18 cellular contexts compared by ENCODE assay signal in the genomic region with DNA sequence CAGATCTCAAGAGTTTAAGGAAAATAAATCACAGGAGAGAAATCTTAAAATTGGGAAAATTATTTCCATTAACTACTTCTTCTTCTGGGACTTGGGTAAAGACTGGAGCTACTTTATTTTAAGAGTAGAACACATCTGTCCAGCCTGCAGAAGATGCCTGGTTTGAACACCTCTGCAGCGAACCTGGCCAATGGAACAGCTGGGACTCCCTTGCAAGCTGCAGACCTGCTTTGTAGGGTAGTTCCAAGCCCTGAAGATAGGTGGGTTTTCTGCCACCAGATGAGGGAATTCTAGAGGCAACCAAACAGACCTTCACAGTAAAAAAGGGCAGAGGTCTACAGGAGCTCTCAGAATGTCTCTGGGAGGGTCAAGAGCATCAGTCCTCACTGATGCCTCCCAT.
"Had no signal": no experiment of that assay in that cellular context is flagged by ENCODE, and none has a peak within 500 bp of the region (broad histone marks: within the 10 kb centered on the region; RNA-seq: fewer than 3 reads in every experiment).

No MANE protein-coding gene starts in this region.

- H3K27me3 Mint-ChIP-seq: stimulated activated naive CD8-positive, alpha-beta T cell treated with anti-CD3 and anti-CD28 coated beads, Interleukin-15, amount 100 ng/mL, for 72 hours had no signal

- H3K36me3 Mint-ChIP-seq: stimulated activated memory B cell treated with anti-CD40 and anti-IgM and Interleukin-4, amounts not matched to agents 10 μg/mL and 1 μg/mL and 100 μg/mL, for 72 hours had no signal

- H3K4me1 ChIP-seq: heart left ventricle, pancreas, testis, tibial nerve, upper lobe of right lung, vagina had no signal

- H3K4me3 Mint-ChIP-seq: nephron; stimulated activated memory B cell treated with anti-CD40 and anti-IgM and Interleukin-4, amounts not matched to agents 10 μg/mL and 1 μg/mL and 100 μg/mL, for 72 hours had no signal

- H3K27me3 ChIP-seq: testis, tibial nerve, upper lobe of right lung, vagina had no signal

- H3K27ac Mint-ChIP-seq: nephron; progenitor cell of endocrine pancreas; stimulated activated memory B cell treated with anti-CD40 and anti-IgM and Interleukin-4, amounts not matched to agents 10 μg/mL and 1 μg/mL and 100 μg/mL, for 72 hours had no signal

- H3K9me3 Mint-ChIP-seq: nephron; stimulated activated memory B cell treated with anti-CD40 and anti-IgM and Interleukin-4, amounts not matched to agents 10 μg/mL and 1 μg/mL and 100 μg/mL, for 72 hours; stimulated activated naive CD8-positive, alpha-beta T cell treated with anti-CD3 and anti-CD28 coated beads, Interleukin-15, amount 100 ng/mL, for 72 hours had no signal

- H3K27ac ChIP-seq: pancreas, testis, tibial nerve, upper lobe of right lung, vagina had no signal

- H3K36me3 ChIP-seq: heart left ventricle, pancreas, tibial nerve, upper lobe of right lung, vagina had no signal

- H3K9me3 ChIP-seq: heart left ventricle, pancreas, testis, tibial nerve, upper lobe of right lung, vagina had no signal

- H3K4me1 Mint-ChIP-seq: stimulated activated memory B cell treated with anti-CD40 and anti-IgM and Interleukin-4, amounts not matched to agents 10 μg/mL and 1 μg/mL and 100 μg/mL, for 72 hours had no signal

- ATAC-seq: heart left ventricle; left colon; left ventricle myocardium superior; right cardiac atrium; stimulated activated memory B cell treated with anti-CD40 and anti-IgM and Interleukin-4, amounts not matched to agents 10 μg/mL and 1 μg/mL and 100 μg/mL, for 72 hours; upper lobe of right lung had no signal

- DNase-seq: heart left ventricle, hippocampal formation, left colon, left ventricle myocardium superior, mesenchymal stem cell, midbrain, occipital lobe, pancreas, right cardiac atrium, testis, upper lobe of right lung had no signal

- H3K4me3 ChIP-seq: heart left ventricle, lung, pancreas, testis, tibial nerve, upper lobe of right lung, vagina had no signal
